Comparison of ENCODE assay signal across 2 cellular contexts in the genomic region with DNA sequence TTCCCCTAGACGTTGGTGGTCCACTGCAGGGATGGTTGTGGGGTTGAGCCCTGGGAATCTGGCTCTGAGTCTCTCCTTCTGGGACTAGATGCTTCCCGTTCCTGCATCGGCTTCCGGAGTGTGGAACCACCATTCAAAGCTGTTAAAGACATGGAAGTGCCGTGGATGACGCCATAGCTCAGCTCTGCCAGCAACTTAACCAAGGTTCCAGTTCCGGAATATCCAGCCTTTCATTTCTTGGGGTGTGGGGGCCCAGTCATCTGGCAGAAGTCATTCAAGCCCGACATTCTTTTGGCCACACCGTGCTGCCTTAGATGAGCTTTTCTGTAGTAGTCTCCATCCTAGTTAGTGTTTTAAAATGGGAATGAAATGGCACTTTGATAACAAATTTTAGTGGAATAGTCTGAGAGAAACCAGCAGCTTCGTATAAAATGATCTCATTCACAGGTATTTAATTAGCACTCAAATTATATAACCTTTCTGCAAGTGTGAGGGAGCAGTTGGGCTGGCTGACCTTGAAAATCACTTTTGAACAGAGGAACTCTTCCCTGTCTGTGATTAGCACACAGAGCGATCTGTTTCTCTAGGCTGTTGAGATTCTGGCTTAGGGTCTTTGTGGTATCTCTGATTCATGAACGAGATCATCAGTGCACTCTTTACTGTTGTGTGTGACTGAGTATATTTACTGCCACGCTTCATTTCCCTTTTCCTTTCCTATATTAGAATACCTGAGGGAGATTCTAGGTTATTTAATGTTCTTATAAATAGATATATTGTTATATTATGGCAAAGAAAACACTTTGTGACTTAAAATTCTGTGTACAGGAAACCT.
TF ChIP-seq lines count a peak whose summit lies in the region.

No MANE protein-coding gene starts in this region.

TF ChIP-seq in IMR-90, 13 proteins besides CTCF, POLR2A, EP300 and RAD21:
- TF ChIP-seq, protein P1, sequence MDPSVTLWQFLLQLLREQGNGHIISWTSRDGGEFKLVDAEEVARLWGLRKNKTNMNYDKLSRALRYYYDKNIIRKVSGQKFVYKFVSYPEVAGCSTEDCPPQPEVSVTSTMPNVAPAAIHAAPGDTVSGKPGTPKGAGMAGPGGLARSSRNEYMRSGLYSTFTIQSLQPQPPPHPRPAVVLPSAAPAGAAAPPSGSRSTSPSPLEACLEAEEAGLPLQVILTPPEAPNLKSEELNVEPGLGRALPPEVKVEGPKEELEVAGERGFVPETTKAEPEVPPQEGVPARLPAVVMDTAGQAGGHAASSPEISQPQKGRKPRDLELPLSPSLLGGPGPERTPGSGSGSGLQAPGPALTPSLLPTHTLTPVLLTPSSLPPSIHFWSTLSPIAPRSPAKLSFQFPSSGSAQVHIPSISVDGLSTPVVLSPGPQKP (IDR thresholded peaks at IDR 0.05; ENCODE audit: borderline replicate concordance, low read depth, low read length) = no peak
- TF ChIP-seq, protein P2, sequence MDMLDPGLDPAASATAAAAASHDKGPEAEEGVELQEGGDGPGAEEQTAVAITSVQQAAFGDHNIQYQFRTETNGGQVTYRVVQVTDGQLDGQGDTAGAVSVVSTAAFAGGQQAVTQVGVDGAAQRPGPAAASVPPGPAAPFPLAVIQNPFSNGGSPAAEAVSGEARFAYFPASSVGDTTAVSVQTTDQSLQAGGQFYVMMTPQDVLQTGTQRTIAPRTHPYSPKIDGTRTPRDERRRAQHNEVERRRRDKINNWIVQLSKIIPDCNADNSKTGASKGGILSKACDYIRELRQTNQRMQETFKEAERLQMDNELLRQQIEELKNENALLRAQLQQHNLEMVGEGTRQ (IDR thresholded peaks at IDR 0.05; ENCODE audit: low read depth, low read length) = no peak

TF ChIP-seq in endothelial cell of umbilical vein, 7 proteins besides CTCF, POLR2A, EP300 and RAD21:
- peak; percentile 51 for TF ChIP-seq FOS (IDR thresholded peaks at IDR 0.05; ENCODE audit: borderline replicate concordance, insufficient read depth, low read length)
- TF ChIP-seq JUN (IDR thresholded peaks at IDR 0.05; ENCODE audit: borderline replicate concordance, insufficient read depth, insufficient read length, low read depth) = no peak
TF ChIP-seq in endothelial cell of umbilical vein: peak in this region for 1.
